8 cellular contexts compared by ENCODE assay signal in genomic region chr1:32250893-32251716, GRCh38. TPM values are rescaled to one million over a fixed set of nuclear protein-coding genes. Genes with fewer than 3 reads are reported as not detected.
A peak's percentile ranks its signal among the peaks of the same experiment; 100 is the strongest.
DNase-seq lines count a peak whose midpoint lies in the region; ATAC-seq and TF ChIP-seq lines count a peak whose summit lies in the region.

Gene LCK, plus strand, starts transcription at chr1:32251265. Its CDS starts 23,065 bp downstream, at chr1:32274330.

- TF ChIP-seq CTCF in IMR-90 (conservative IDR thresholded peaks at IDR 0.05; ENCODE audit: low read depth, low read length), result no peak

- dilution Hi-C loops in IMR-90 (cut with HindIII; ENCODE audit: low sequenced_read_pairs, unreplicated experiment), result no loop called here

- no peaks in the 10 kb centered on the region for H3K27me3 Mint-ChIP-seq in stimulated activated naive CD8-positive, alpha-beta T cell treated with anti-CD3 and anti-CD28 coated beads, Interleukin-15, amount 100 ng/mL, for 72 hours

- H2BK120ac ChIP-seq in IMR-90 (ENCODE audit: low read depth, low read length), result no peak within 1 kb of the TSS
- H2BK120ac ChIP-seq in mesenchymal stem cell (ENCODE audit: low read depth, low read length), result no peak within 1 kb of the TSS

- POLR2A ChIA-PET in IMR-90 (lab: Charles Lee; ENCODE audit: unreplicated experiment), result interaction anchor here (0.7 kb wide), 1 partner anchor 12 kb away, joined by 12 read pairs; no protein-coding TSS in a partner anchor

- CTCF ChIA-PET in IMR-90 (lab: Yijun Ruan, JAX), result no interaction called here

- H3K9me1 ChIP-seq in IMR-90 (ENCODE audit: insufficient read depth, low read length), result peaks cover 8% of the 10 kb centered on the region

- no peak within 1 kb of the TSS for H3K23ac ChIP-seq in IMR-90 (ENCODE audit: low read depth, low read length)
- H3K23ac ChIP-seq in mesenchymal stem cell (ENCODE audit: low read length in 2 of 2), result no peak within 1 kb of the TSS

- H3K4ac ChIP-seq in IMR-90 (ENCODE audit: low read depth, low read length) (no peak within 1 kb of the TSS), mesenchymal stem cell (ENCODE audit: low read depth in 1 of 2, low read length in 2 of 2) (no peak within 1 kb of the TSS)

- H4K8ac ChIP-seq in IMR-90 (ENCODE audit: low read depth in 2 of 2, low read length in 2 of 2) (no peak within 1 kb of the TSS), mesenchymal stem cell (ENCODE audit: low read length) (no peak within 1 kb of the TSS)

- no peak within 1 kb of the TSS for H4K5ac ChIP-seq in IMR-90 (ENCODE audit: low read depth, low read length)

- H3K9me3 ChIP-seq in IMR-90 (ENCODE audit: control insufficient read depth, insufficient read depth, low read length) (no peaks in the 10 kb centered on the region), mesenchymal stem cell (ENCODE audit: control insufficient read depth, low read length) (no peaks in the 10 kb centered on the region)

- H2AFZ ChIP-seq in IMR-90 (replicated peaks; ENCODE audit: low read length, poor library complexity) (peak within 1 kb of the TSS; percentile 41), mesenchymal stem cell (ENCODE audit: low read depth, low read length) (no peak within 1 kb of the TSS)

- H3K9me3 Mint-ChIP-seq in stimulated activated naive CD8-positive, alpha-beta T cell treated with anti-CD3 and anti-CD28 coated beads, Interleukin-15, amount 100 ng/mL, for 72 hours, result no peaks in the 10 kb centered on the region

- peak within 1 kb of the TSS; percentile 97 to 98 for H3K27ac Mint-ChIP-seq in stimulated activated naive CD8-positive, alpha-beta T cell treated with anti-CD3 and anti-CD28 coated beads, Interleukin-15, amount 100 ng/mL, for 72 hours

- H2BK15ac ChIP-seq in IMR-90 (ENCODE audit: low read depth, low read length) (no peak within 1 kb of the TSS), mesenchymal stem cell (ENCODE audit: low read depth, poor library complexity, severe bottlenecking) (no peak within 1 kb of the TSS)

- WGBS in IMR-90 (ENCODE audit: extremely low coverage in 2 of 2, insufficient read length in 1 of 2), 2 experiments, result 84% methylated on average over 16 of the region's 25 CpGs; no CpG with 5 or more reads in 1 of the 2 experiments
- WGBS in mesenchymal stem cell, result 90% methylated on average over 24 of the region's 25 CpGs

- H3K4me1 Mint-ChIP-seq in stimulated activated naive CD8-positive, alpha-beta T cell treated with anti-CD3 and anti-CD28 coated beads, Interleukin-15, amount 100 ng/mL, for 72 hours, result peaks cover 68% of the 10 kb centered on the region

- H3K4me3 ChIP-seq in IMR-90 (ENCODE audit: insufficient read depth, low read depth, low read length) (no peak within 1 kb of the TSS), mesenchymal stem cell (ENCODE audit: insufficient read depth in 1 of 2, low read depth in 1 of 2, low read length in 2 of 2) (no peak within 1 kb of the TSS)

- no peak within 1 kb of the TSS for H3K18ac ChIP-seq in IMR-90 (ENCODE audit: low read depth, low read length)
- H3K18ac ChIP-seq in mesenchymal stem cell (ENCODE audit: low read depth in 1 of 2, low read length in 2 of 2), result no peak within 1 kb of the TSS

- no peak within 1 kb of the TSS for H2BK12ac ChIP-seq in mesenchymal stem cell (ENCODE audit: low read length in 2 of 2)

- no peak within 1 kb of the TSS for H4K91ac ChIP-seq in IMR-90 (ENCODE audit: insufficient read depth, low read depth, low read length)
- H4K91ac ChIP-seq in mesenchymal stem cell (ENCODE audit: low read length), result no peak within 1 kb of the TSS

- H3K36me3 ChIP-seq in IMR-90 (ENCODE audit: control insufficient read depth, insufficient read depth, low read length), result no peaks in the 10 kb centered on the region
- no peaks in the 10 kb centered on the region for H3K36me3 ChIP-seq in mesenchymal stem cell (ENCODE audit: control insufficient read depth in 1 of 2, insufficient read depth in 2 of 2, low read depth in 1 of 2, low read length in 2 of 2)

- H3K56ac ChIP-seq in IMR-90 (ENCODE audit: extremely low read depth, insufficient read depth, low read length), result no peak within 1 kb of the TSS

- H3K79me1 ChIP-seq in IMR-90 (ENCODE audit: low read depth in 1 of 2, low read length in 2 of 2), result 0 out of 4 replicates have a peak, but pooled peaks cover 0 to 3% of the 10 kb centered on the region in 2 experiments
- no peaks in the 10 kb centered on the region for H3K79me1 ChIP-seq in mesenchymal stem cell (replicated peaks; ENCODE audit: low read length, poor library complexity, severe bottlenecking)

- H3K9ac ChIP-seq in IMR-90 (ENCODE audit: low read depth, low read length) (no peak within 1 kb of the TSS), mesenchymal stem cell (ENCODE audit: low read length) (no peak within 1 kb of the TSS)

- H2AK5ac ChIP-seq in IMR-90 (ENCODE audit: low read depth, low read length) (peak within 1 kb of the TSS; percentile 73), mesenchymal stem cell (ENCODE audit: low read length, severe bottlenecking) (peak within 1 kb of the TSS; percentile 40)

- TF ChIP-seq RAD21 in IMR-90 (IDR thresholded peaks at IDR 0.05; ENCODE audit: low read length), result no peak

- H3K4me3 Mint-ChIP-seq in stimulated activated naive CD8-positive, alpha-beta T cell treated with anti-CD3 and anti-CD28 coated beads, Interleukin-15, amount 100 ng/mL, for 72 hours, result peak within 1 kb of the TSS; percentile 98

- H2AK9ac ChIP-seq in IMR-90 (replicated peaks; ENCODE audit: low read depth, low read length, poor library complexity), result peak within 1 kb of the TSS; percentile 84

- H3K4me2 ChIP-seq in IMR-90 (ENCODE audit: low read depth, low read length) (no peak within 1 kb of the TSS), mesenchymal stem cell (ENCODE audit: low read length, poor library complexity, severe bottlenecking) (no peak within 1 kb of the TSS)

- intact Hi-C loops in IMR-90 (cut with micrococcal nuclease), result no loop called here

- no TSS peak for BruUV-seq in IMR-90 (replicated peaks; lab: Mats Ljungman, UMichigan)

- H3K27ac ChIP-seq in IMR-90 (ENCODE audit: insufficient read depth, low read length) (no peak within 1 kb of the TSS), mesenchymal stem cell (ENCODE audit: low read length, poor library complexity, severe bottlenecking) (peak within 1 kb of the TSS; percentile 25)

- TF ChIP-seq POLR2A in IMR-90 (IDR thresholded peaks at IDR 0.05; ENCODE audit: low read depth, low read length), result no peak

- H2BK20ac ChIP-seq in IMR-90 (ENCODE audit: low read depth, low read length), result peak within 1 kb of the TSS; percentile 43; the same call in 1 of the 2 replicates

- no peak within 1 kb of the TSS for H2BK5ac ChIP-seq in IMR-90 (ENCODE audit: low read depth, low read length, poor library complexity, severe bottlenecking)
- H2BK5ac ChIP-seq in mesenchymal stem cell (ENCODE audit: low read depth, low read length, poor library complexity, severe bottlenecking), result no peak within 1 kb of the TSS

- ATAC-seq in IMR-90 (ENCODE audit: low read depth), result no peak
- peak; percentile 68 for ATAC-seq in stimulated activated naive CD8-positive, alpha-beta T cell treated with anti-CD3 and anti-CD28 coated beads, Interleukin-15, amount 100 ng/mL, for 72 hours

- H3K14ac ChIP-seq in IMR-90 (replicated peaks; ENCODE audit: low read depth, low read length) (no peak within 1 kb of the TSS), mesenchymal stem cell (ENCODE audit: low read length in 2 of 2) (no peak within 1 kb of the TSS)

- no peaks in the 10 kb centered on the region for H4K20me1 ChIP-seq in IMR-90 (ENCODE audit: insufficient read depth, low read length)

- in situ Hi-C loops in IMR-90 (cut with MboI; ENCODE audit: low sequenced_read_pairs), result no loop called here

- DNase-seq in IMR-90 (no peak), activated T-cell treated with anti-CD3 and anti-CD28 coated beads for 4 hours (peak; percentile 46), mesenchymal stem cell (no peak), SHP77 (lab: John Stamatoyannopoulos, UW) (no peak), HuH-7.5 (ENCODE audit: low spot score) (no peak), GM03348 (ENCODE audit: low spot score) (no peak), mesenteric fat pad (ENCODE audit: low spot score) (no peak)
- DNase-seq in stimulated activated naive CD8-positive, alpha-beta T cell treated with anti-CD3 and anti-CD28 coated beads, Interleukin-15, amount 100 ng/mL, for 72 hours, result peak; percentile 78 to 84

- H3K27me3 ChIP-seq in IMR-90 (ENCODE audit: control insufficient read depth, insufficient read depth, low read length) (peaks cover 2% of the 10 kb centered on the region; the same call in 1 of the 2 replicates), mesenchymal stem cell (ENCODE audit: control insufficient read depth in 1 of 2, insufficient read depth in 1 of 2, low read length in 2 of 2) (peaks cover 0 to 5% of the 10 kb centered on the region in 2 experiments)

- H3K4me1 ChIP-seq in IMR-90 (ENCODE audit: control insufficient read depth, insufficient read depth, low read length), result peaks cover 16% of the 10 kb centered on the region
- peaks cover 22% of the 10 kb centered on the region for H3K4me1 ChIP-seq in mesenchymal stem cell (ENCODE audit: control insufficient read depth, insufficient read depth, low read depth, low read length)

TF ChIP-seq in IMR-90, 13 proteins besides CTCF, POLR2A, EP300 and RAD21 (continues in another document):
- TF ChIP-seq RFX5 (IDR thresholded peaks at IDR 0.05; ENCODE audit: low read depth, low read length) (no peak), NFE2L2 (IDR thresholded peaks at IDR 0.05; ENCODE audit: low read depth, low read length) (no peak), RCOR1 (IDR thresholded peaks at IDR 0.05; ENCODE audit: insufficient replicate concordance, low read length) (no peak), CEBPB (IDR thresholded peaks at IDR 0.05; ENCODE audit: low read depth, low read length) (no peak), BHLHE40 (IDR thresholded peaks at IDR 0.05; ENCODE audit: low read depth, low read length) (no peak), SMC3 (IDR thresholded peaks at IDR 0.05; ENCODE audit: low read depth, low read length) (no peak), MAFK (IDR thresholded peaks at IDR 0.05; ENCODE audit: low read depth, low read length) (no peak), ELK1 (IDR thresholded peaks at IDR 0.05; ENCODE audit: borderline replicate concordance, low read depth, low read length) (no peak), FOS (IDR thresholded peaks at IDR 0.05; ENCODE audit: low read depth, low read length) (no peak)

RNA-seq across cellular contexts. Expression of gene LCK, which starts in this region (rescaled TPM):
- total RNA-seq in IMR-90 (2012; rRNA removed) (not detected in 2 replicates), mesenteric fat pad (1.8 TPM)
- not detected in 2 replicates for polyA plus RNA-seq in IMR-90 (2012; rRNA removed)
- not detected in 2 replicates for polyA plus RNA-seq in IMR-90 (2012; cell fraction: cytosol; rRNA removed)
- 0.05 TPM in 1 of 2 replicates, not detected in the other for polyA plus RNA-seq in IMR-90 (2012; cell fraction: nucleus; rRNA removed; ENCODE audit: low replicate concordance)
- 0.14 TPM for polyA plus RNA-seq in mesenchymal stem cell (2013, experiment 1 of 2)
- polyA plus RNA-seq in mesenchymal stem cell (2013, experiment 2 of 2), result 0.04 TPM

Comparison
In these comparisons a context has a peak if more than half of its experiments do, and no peak if none do; other contexts are left out.
1. DNase-seq: peak in activated T-cell treated with anti-CD3 and anti-CD28 coated beads for 4 hours (single experiment) and stimulated activated naive CD8-positive, alpha-beta T cell treated with anti-CD3 and anti-CD28 coated beads, Interleukin-15, amount 100 ng/mL, for 72 hours (2 of 2); none in IMR-90 (single experiment), mesenchymal stem cell (single experiment), SHP77 (0 of 2), HuH-7.5 (single experiment), GM03348 (single experiment) and mesenteric fat pad (single experiment).